Comparison of ENCODE assay signal across 9 cellular contexts in genomic region chr3:186254676-186255665, GRCh38.
DNase-seq lines count a peak whose midpoint lies in the region; ATAC-seq and TF ChIP-seq lines count a peak whose summit lies in the region.
"Had no signal": no experiment of that assay in that cellular context is flagged by ENCODE, and none has a peak within 500 bp of the region (broad histone marks: within the 10 kb centered on the region; RNA-seq: fewer than 3 reads in every experiment).

No MANE protein-coding gene starts in this region.

- CTCF ChIA-PET in Calu3 (lab: Charles Lee): interaction anchor here (0.5 to 1.9 kb wide), 6 partner anchors 93 to 293 kb away, joined by 3 to 7 read pairs (median 4); no protein-coding TSS in a partner anchor

- DNase-seq in NOMO-1 treated with dmso at 0.1 percent for 144 hours (lab: John Stamatoyannopoulos, UW; ENCODE audit: unreplicated experiment) (peak; percentile 81), left lung (no peak), NCI-H1436 (lab: John Stamatoyannopoulos, UW) (no peak), Calu3 (no peak), NCI-H1417 treated with DMSO at 0.1 percent for 48 hours (lab: John Stamatoyannopoulos, UW) (no peak), esophagus squamous epithelium (lab: John Stamatoyannopoulos, UW) (no peak)

- H3K27ac ChIP-seq in left lung (no peak overlapping the region), esophagus squamous epithelium (no peak overlapping the region)

- no peak for TF ChIP-seq POLR2A in esophagus squamous epithelium (IDR thresholded peaks at IDR 0.05)

- H3K4me3 ChIP-seq in left lung (no peak overlapping the region), esophagus squamous epithelium (no peak overlapping the region)

- no peak overlapping the region for H3K4me3 Mint-ChIP-seq in Calu3 (ENCODE audit: low read depth, unreplicated experiment)

- TF ChIP-seq CTCF in left lung (IDR thresholded peaks at IDR 0.05): no peak
- no peak for TF ChIP-seq CTCF in Calu3 (IDR thresholded peaks at IDR 0.05; ENCODE audit: unreplicated experiment)
- no peak for TF ChIP-seq CTCF in esophagus squamous epithelium (IDR thresholded peaks at IDR 0.05)

- no peak overlapping the region for H3K27ac Mint-ChIP-seq in Calu3 (ENCODE audit: unreplicated experiment)

- H3K9me3 Mint-ChIP-seq in Calu3 (ENCODE audit: low read depth, unreplicated experiment): no peaks in the 10 kb centered on the region

- intact Hi-C loops in left lung (cut with DNase I): loop anchor here in 1 of 2 donors (5.0 kb wide), 1 partner anchor 287 kb away; the partner anchor contains the start of gene CRYGS
- intact Hi-C loops in Calu3 (cut with micrococcal nuclease; ENCODE audit: unreplicated experiment): no loop called here
- intact Hi-C loops in esophagus squamous epithelium (cut with DNase I): loop anchor here (5.0 kb wide), 1 partner anchor 282 kb away; no protein-coding TSS in a partner anchor

- no peaks in the 10 kb centered on the region for H3K4me1 ChIP-seq in left lung
- peaks cover 0 to 21% (median 6%) of the 10 kb centered on the region in 3 donors for H3K4me1 ChIP-seq in esophagus squamous epithelium

- H3K27me3 ChIP-seq in left lung (no peaks in the 10 kb centered on the region), esophagus squamous epithelium (peaks cover 0 to 4% (median 0%) of the 10 kb centered on the region in 4 donors)
- H3K27me3 ChIP-seq: neutrophil had no signal

- peaks cover 72% of the 10 kb centered on the region for H3K27me3 Mint-ChIP-seq in Calu3 (ENCODE audit: unreplicated experiment)

- BruUV-seq in Calu3 (replicated peaks; lab: Mats Ljungman, UMichigan): no TSS peak

- H3K9me3 ChIP-seq in left lung (no peaks in the 10 kb centered on the region), esophagus squamous epithelium (no peaks in the 10 kb centered on the region)
- H3K9me3 ChIP-seq: neutrophil had no signal

- H3K4me1 Mint-ChIP-seq in Calu3 (ENCODE audit: low read depth, unreplicated experiment): peaks cover 25% of the 10 kb centered on the region

- H3K36me3 ChIP-seq in left lung (peaks cover 0 to 11% of the 10 kb centered on the region in 2 donors), esophagus squamous epithelium (no peaks in the 10 kb centered on the region)

- H3K36me3 Mint-ChIP-seq in Calu3 (ENCODE audit: insufficient read depth, unreplicated experiment): no peaks in the 10 kb centered on the region

- 60 to 67% methylated on average over 16 to 17 of the region's 17 CpGs for WGBS in esophagus squamous epithelium, 2 donors

- ATAC-seq in GM18861 (IDR thresholded peaks at IDR 0.05; ENCODE audit: unreplicated experiment) (peak; percentile 64), HG02588 (IDR thresholded peaks at IDR 0.05; ENCODE audit: unreplicated experiment) (peak; percentile 54), left lung (peak; percentile 27)
